Comparison of ENCODE assay signal across 1 cellular context in the genomic region with DNA sequence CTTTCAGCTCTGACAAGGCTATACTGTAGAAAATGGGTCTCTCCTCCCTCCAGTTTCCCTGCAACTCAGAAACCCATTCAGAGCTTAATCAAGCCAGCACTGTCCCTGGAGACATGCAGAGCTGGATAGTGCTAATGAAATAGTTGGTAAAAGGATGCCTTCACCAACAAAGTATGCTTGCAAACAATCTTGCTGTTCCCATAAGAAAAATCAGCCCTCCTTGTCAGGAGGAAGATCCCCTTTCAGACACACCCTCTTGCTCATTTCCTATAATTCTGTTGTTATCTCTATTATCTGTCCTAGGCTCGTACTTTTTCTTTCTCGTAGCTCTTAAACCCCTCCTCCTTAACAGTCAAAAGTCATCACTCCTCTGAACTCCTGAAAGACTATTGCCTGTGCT.
TF ChIP-seq lines count a peak whose summit lies in the region.

No MANE protein-coding gene starts in this region.

TF ChIP-seq in H1, 55 proteins besides CTCF, POLR2A, EP300 and RAD21:
- TF ChIP-seq JUN (IDR thresholded peaks at IDR 0.05; ENCODE audit: low read depth, low read length) = no peak
- no peak for TF ChIP-seq SIX5 (IDR thresholded peaks at IDR 0.05; ENCODE audit: low read depth, low read length)
- no peak for TF ChIP-seq CREB1 (IDR thresholded peaks at IDR 0.05)
- no peak for TF ChIP-seq BACH1 (IDR thresholded peaks at IDR 0.05; ENCODE audit: low read length)
- TF ChIP-seq RFX5 (IDR thresholded peaks at IDR 0.05; ENCODE audit: borderline replicate concordance, low read depth, low read length) = no peak
- no peak for TF ChIP-seq TBP (IDR thresholded peaks at IDR 0.05; ENCODE audit: low read depth, low read length)
- TF ChIP-seq SIRT6 (IDR thresholded peaks at IDR 0.05; ENCODE audit: low read length) = no peak
- TF ChIP-seq, protein P1, sequence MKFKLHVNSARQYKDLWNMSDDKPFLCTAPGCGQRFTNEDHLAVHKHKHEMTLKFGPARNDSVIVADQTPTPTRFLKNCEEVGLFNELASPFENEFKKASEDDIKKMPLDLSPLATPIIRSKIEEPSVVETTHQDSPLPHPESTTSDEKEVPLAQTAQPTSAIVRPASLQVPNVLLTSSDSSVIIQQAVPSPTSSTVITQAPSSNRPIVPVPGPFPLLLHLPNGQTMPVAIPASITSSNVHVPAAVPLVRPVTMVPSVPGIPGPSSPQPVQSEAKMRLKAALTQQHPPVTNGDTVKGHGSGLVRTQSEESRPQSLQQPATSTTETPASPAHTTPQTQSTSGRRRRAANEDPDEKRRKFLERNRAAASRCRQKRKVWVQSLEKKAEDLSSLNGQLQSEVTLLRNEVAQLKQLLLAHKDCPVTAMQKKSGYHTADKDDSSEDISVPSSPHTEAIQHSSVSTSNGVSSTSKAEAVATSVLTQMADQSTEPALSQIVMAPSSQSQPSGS (IDR thresholded peaks at IDR 0.05; ENCODE audit: low read length) = no peak
TF ChIP-seq in H1: peak in this region for 0.
